15 cellular contexts compared by ENCODE assay signal in genomic region chr1:172135923-172136610, GRCh38.
DNase-seq lines count a peak whose midpoint lies in the region; ATAC-seq, FAIRE-seq and TF ChIP-seq lines count a peak whose summit lies in the region.
"Had no signal": no experiment of that assay in that cellular context is flagged by ENCODE, and none has a peak within 500 bp of the region (broad histone marks: within the 10 kb centered on the region; RNA-seq: fewer than 3 reads in every experiment).

No MANE protein-coding gene starts in this region.

- ATAC-seq in heart left ventricle, result no peak
- ATAC-seq in Right ventricle myocardium inferior, result no peak
- peak; percentile 37 for ATAC-seq in left colon

- TF ChIP-seq CTCF in heart left ventricle (IDR thresholded peaks at IDR 0.05) (no peak), astrocyte (IDR thresholded peaks at IDR 0.05; ENCODE audit: insufficient read depth, low read depth, low read length) (no peak), transverse colon (IDR thresholded peaks at IDR 0.05) (no peak)

- H3K4me1 ChIP-seq in heart left ventricle (peaks cover 0 to 30% (median 0%) of the 10 kb centered on the region in 12 donors), astrocyte (ENCODE audit: insufficient read depth, low read length) (peaks cover 5% of the 10 kb centered on the region), transverse colon (peaks cover 0 to 6% (median 2%) of the 10 kb centered on the region in 4 donors)

- H3K27me3 Mint-ChIP-seq in astrocyte (ENCODE audit: low read depth, unreplicated experiment), result no peaks in the 10 kb centered on the region
- H3K27me3 Mint-ChIP-seq: activated T-cell treated with anti-CD3 and anti-CD28 coated beads, Interleukin-2, amount 50 U/mL, for 24 hours; brain had no signal

- H3K4me3 Mint-ChIP-seq in astrocyte (ENCODE audit: unreplicated experiment), result no peak overlapping the region
- H3K4me3 Mint-ChIP-seq: activated T-cell treated with anti-CD3 and anti-CD28 coated beads, Interleukin-2, amount 50 U/mL, for 24 hours had no signal

- H3K27ac ChIP-seq in heart left ventricle (peak overlapping the region in 9 of 12 donors; percentile 1 to 83 (median 34)), astrocyte (ENCODE audit: low read depth, low read length) (peak overlapping the region; percentile 5), transverse colon (peak overlapping the region; percentile 17 to 82 (median 28))
- H3K27ac ChIP-seq: 22Rv1 had no signal

- H3K36me3 ChIP-seq in heart left ventricle (peaks cover 0 to 5% (median 0%) of the 10 kb centered on the region in 9 donors), astrocyte (ENCODE audit: insufficient read depth, low read length) (no peaks in the 10 kb centered on the region), transverse colon (no peaks in the 10 kb centered on the region)

- peak; percentile 59 for FAIRE-seq in astrocyte (lab: Jason Lieb, UNC)

- peaks cover 26% of the 10 kb centered on the region for H3K4me1 Mint-ChIP-seq in astrocyte (ENCODE audit: low read depth, unreplicated experiment)

- H3K27me3 ChIP-seq in heart left ventricle (no peaks in the 10 kb centered on the region), astrocyte (ENCODE audit: insufficient read depth, low read length) (no peaks in the 10 kb centered on the region), transverse colon (no peaks in the 10 kb centered on the region)
- H3K27me3 ChIP-seq: tibial nerve had no signal

- WGBS in heart left ventricle, 4 donors, result 68 to 77% (median 74%) methylated on average over 4 of the region's 4 CpGs
- 45 to 79% methylated on average over 1 to 4 of the region's 4 CpGs for WGBS in transverse colon (ENCODE audit: low coverage in 1 of 2), 2 donors

- H3K9me3 ChIP-seq in heart left ventricle (no peaks in the 10 kb centered on the region), astrocyte (ENCODE audit: insufficient read depth, low read depth, low read length) (no peaks in the 10 kb centered on the region), transverse colon (no peaks in the 10 kb centered on the region)
- H3K9me3 ChIP-seq: tibial nerve had no signal

- H3K36me3 Mint-ChIP-seq in astrocyte (ENCODE audit: low read depth, unreplicated experiment), result no peaks in the 10 kb centered on the region

- H3K4me3 ChIP-seq in heart left ventricle, result peak overlapping the region in 2 of 12 donors; percentile 5 to 10
- no peak overlapping the region for H3K4me3 ChIP-seq in astrocyte (ENCODE audit: insufficient read depth, low read depth, low read length)
- H3K4me3 ChIP-seq in transverse colon, result no peak overlapping the region

- intact Hi-C loops in heart left ventricle (cut with DNase I), result loop anchor here in 2 of 10 donors (5.0 kb wide), 1 partner anchor 261 kb away; no protein-coding TSS in a partner anchor
- intact Hi-C loops in Right ventricle myocardium inferior (cut with DNase I), result loop anchor here (2.0 kb wide), 1 partner anchor 263 kb away; no protein-coding TSS in a partner anchor
- intact Hi-C loops in left colon (cut with DNase I, micrococcal nuclease), result loop anchor here in 1 of 2 donors (5.0 kb wide), 1 partner anchor 261 kb away; no protein-coding TSS in a partner anchor
- intact Hi-C loops in transverse colon (cut with DNase I; ENCODE audit: low total_unique reads), result no loop called here

- peak overlapping the region; percentile 43 for H3K27ac Mint-ChIP-seq in astrocyte (ENCODE audit: unreplicated experiment)
- H3K27ac Mint-ChIP-seq: activated T-cell treated with anti-CD3 and anti-CD28 coated beads, Interleukin-2, amount 50 U/mL, for 24 hours had no signal

- H3K9me3 Mint-ChIP-seq in astrocyte (ENCODE audit: unreplicated experiment), result no peaks in the 10 kb centered on the region
- H3K9me3 Mint-ChIP-seq: activated T-cell treated with anti-CD3 and anti-CD28 coated beads, Interleukin-2, amount 50 U/mL, for 24 hours; brain had no signal

- H3K79me2 ChIP-seq in astrocyte (ENCODE audit: insufficient read depth, low read length), result peaks cover 3% of the 10 kb centered on the region

- TF ChIP-seq POLR2A in heart left ventricle (IDR thresholded peaks at IDR 0.05) (no peak), transverse colon (IDR thresholded peaks at IDR 0.05) (no peak)

- DNase-seq in heart left ventricle, result no peak
- DNase-seq in Right ventricle myocardium inferior (ENCODE audit: missing footprints), result no peak
- peak; percentile 81 for DNase-seq in astrocyte (ENCODE audit: low read depth)
- no peak for DNase-seq in left colon
- DNase-seq in transverse colon, result no peak
- no peak for DNase-seq in stimulated activated CD8-positive, alpha-beta memory T cell treated with anti-CD3 and anti-CD28 coated beads, Interleukin-4, amount 100 ng/mL, for 48 hours
- no peak for DNase-seq in amniotic stem cell (lab: John Stamatoyannopoulos, UW)
- DNase-seq in middle frontal gyrus (ENCODE audit: extremely low spot score, low spot score), result no peak
- DNase-seq: activated CD4-positive, CD25-positive, alpha-beta regulatory T cell treated with anti-CD3 and anti-CD28 coated beads, Interleukin-2, amount 50 U/mL, for 72 hours; activated T-cell treated with anti-CD3 and anti-CD28 coated beads, Interleukin-2, amount 50 U/mL, for 24 hours; DMS 273 treated with DMSO at 0.1 percent for 48 hours; NCI-H1694 had no signal

- no peaks in the 10 kb centered on the region for H4K20me1 ChIP-seq in astrocyte (ENCODE audit: insufficient read depth, low read length)

- no peak overlapping the region for H2AFZ ChIP-seq in astrocyte (ENCODE audit: low read depth, low read length)

- peak overlapping the region; percentile 48 for H3K4me2 ChIP-seq in astrocyte (ENCODE audit: low read length)

- in situ Hi-C loops in transverse colon (cut with MboI; ENCODE audit: low pct_ligation_motif_present in 1 of 4, low pct_unique_long_range_greater_than_20kb in 1 of 4, low sequenced_read_pairs in 3 of 4), result no loop called here

- no peak for TF ChIP-seq EP300 in transverse colon (IDR thresholded peaks at IDR 0.05; ENCODE audit: low read depth)

- no peak overlapping the region for H3K9ac ChIP-seq in astrocyte (ENCODE audit: low read length)
